In the genomic region with DNA sequence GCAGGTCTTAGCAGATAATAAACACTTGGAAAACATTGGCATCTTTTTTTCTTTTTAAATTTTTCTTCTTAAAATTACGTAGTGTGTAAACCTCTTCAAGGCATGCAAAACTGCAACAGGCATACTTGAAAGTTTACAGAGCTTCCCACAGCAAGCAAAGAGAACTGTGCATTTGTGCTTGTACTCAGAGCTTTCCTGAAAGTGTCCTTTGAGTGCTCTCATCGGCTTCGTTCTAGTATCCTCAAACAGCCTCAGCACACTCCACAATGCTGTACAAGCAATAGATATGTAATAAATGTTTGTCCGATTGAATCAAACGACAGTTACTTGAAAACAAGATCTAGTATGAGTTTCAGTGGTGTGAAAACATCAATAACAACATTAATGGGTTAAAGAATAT, we compare ENCODE assay signal across 27 cellular contexts.
"Had no signal": no experiment of that assay in that cellular context is flagged by ENCODE, and none has a peak within 500 bp of the region (broad histone marks: within the 10 kb centered on the region; RNA-seq: fewer than 3 reads in every experiment).

No MANE protein-coding gene starts in this region.

- H3K27me3 ChIP-seq: ascending aorta, breast epithelium, cardiac muscle cell, dorsolateral prefrontal cortex had no signal

- H3K4me1 ChIP-seq: ascending aorta, breast epithelium had no signal

- ATAC-seq: activated naive CD4-positive, alpha-beta T cell treated with anti-CD3 and anti-CD28 coated beads, Interleukin-2, amount 50 U/mL, for 72 hours; activated T-cell treated with anti-CD3 and anti-CD28 coated beads, Interleukin-2, amount 50 U/mL, for 72 hours; esophagus mucosa; WTC11 had no signal

- H3K36me3 ChIP-seq: ascending aorta, breast epithelium, cardiac muscle cell had no signal

- H3K9me3 ChIP-seq: ascending aorta had no signal

- DNase-seq: activated CD4-positive, alpha-beta memory T cell treated with anti-CD3 and anti-CD28 coated beads, Interleukin-2, amount 10 ng/mL, durations not matched to agents 7 days and 5 days; activated CD4-positive, alpha-beta T cell treated with anti-CD3 and anti-CD28 coated beads for 1 hour; activated CD4-positive, alpha-beta T cell treated with anti-CD3 and anti-CD28 coated beads for 4 hours; activated CD4-positive, alpha-beta T cell treated with anti-CD3 and anti-CD28 coated beads, Interleukin-2, amount 10 ng/mL, durations not matched to agents 7 days and 5 days; activated CD4-positive, alpha-beta T cell treated with anti-CD3 and anti-CD28 coated beads, Interleukin-2, amount 50 U/mL, for 4 hours; activated CD8-positive, alpha-beta memory T cell treated with anti-CD3 and anti-CD28 coated beads, Interleukin-2, amount 50 U/mL, for 48 hours; activated gamma-delta T cell; activated naive CD4-positive, alpha-beta T cell; activated naive CD4-positive, alpha-beta T cell treated with anti-CD3 and anti-CD28 coated beads, Interleukin-2, amount 10 ng/mL, durations not matched to agents 7 days and 5 days; activated naive CD8-positive, alpha-beta T cell treated with anti-CD3 and anti-CD28 coated beads, Interleukin-2, amount 10 ng/mL, durations not matched to agents 7 days and 5 days; activated T-cell treated with anti-CD3 and anti-CD28 coated beads for 4 hours; activated T-cell treated with anti-CD3 and anti-CD28 coated beads, Interleukin-2, amount 50 U/mL, for 24 hours; activated T-cell treated with anti-CD3 and anti-CD28 coated beads, Interleukin-2, amount 50 U/mL, for 72 hours; dorsolateral prefrontal cortex; effector memory CD4-positive, alpha-beta T cell; endodermal cell; foreskin fibroblast; head of caudate nucleus; T-helper 2 cell had no signal

- H3K27ac ChIP-seq: ascending aorta, breast epithelium, cardiac muscle cell, coronary artery, dorsolateral prefrontal cortex had no signal

- FAIRE-seq: frontal cortex had no signal

- H3K4me3 ChIP-seq: ascending aorta, breast epithelium, cardiac muscle cell, coronary artery, dorsolateral prefrontal cortex had no signal
